27 cellular contexts compared by ENCODE assay signal in the genomic region with DNA sequence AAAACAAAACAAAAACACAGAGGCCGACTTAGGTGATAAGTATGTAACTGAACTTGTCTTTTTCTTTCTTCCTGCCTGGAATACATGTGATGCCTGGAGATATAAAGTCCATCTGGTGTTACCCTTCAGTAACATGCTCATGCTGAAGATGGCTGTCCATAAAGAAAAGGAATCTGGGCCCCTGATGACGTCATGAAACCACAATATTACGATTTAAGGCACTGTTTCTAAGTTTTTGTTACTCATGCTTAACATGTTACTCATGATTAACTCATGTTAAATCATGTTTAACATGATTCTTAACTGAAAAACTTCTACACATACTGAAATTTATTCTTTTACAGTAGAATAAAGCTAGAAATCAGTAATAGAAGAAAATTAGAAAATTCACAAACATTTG. TPM values are rescaled to one million over a fixed set of nuclear protein-coding genes. Genes with fewer than 3 reads are reported as not detected.
DNase-seq lines count a peak whose midpoint lies in the region; ATAC-seq, FAIRE-seq and TF ChIP-seq lines count a peak whose summit lies in the region.
"Had no signal": no experiment of that assay in that cellular context is flagged by ENCODE, and none has a peak within 500 bp of the region (broad histone marks: within the 10 kb centered on the region; RNA-seq: fewer than 3 reads in every experiment).

No MANE protein-coding gene starts in this region.

- H3K4me3 ChIP-seq in mammary epithelial cell (replicated peaks in 1 of 3; ENCODE audit: insufficient read depth in 1 of 3, low read depth in 2 of 3, low read length in 3 of 3) (no peak overlapping the region), fibroblast of the aortic adventitia (ENCODE audit: low read depth, low read length) (no peak overlapping the region)
- H3K4me3 ChIP-seq: A549; ascending aorta; BLaER1 treated with 17β-estradiol and CSF1 and Interleukin-3, amounts not matched to agents 10 nM and 100 nM; gastrocnemius medialis; left lung; spleen had no signal

- DNase-seq in mammary epithelial cell (peak; percentile 56), MCF 10A (ENCODE audit: unreplicated experiment) (no peak), RWPE1 (ENCODE audit: low spot score) (peak; percentile 8), fibroblast of the aortic adventitia (ENCODE audit: low read depth) (peak; percentile 8), urothelium cell line (ENCODE audit: low spot score) (peak; percentile 4), NCI-H345 (lab: John Stamatoyannopoulos, UW) (no peak)
- DNase-seq: activated CD4-positive, alpha-beta memory T cell treated with anti-CD3 and anti-CD28 coated beads for 36 hours; activated naive CD4-positive, alpha-beta T cell treated with Interleukin-2 at 50 U/mL for 16 hours; activated T-cell treated with anti-CD3 and anti-CD28 coated beads for 4 hours; gastrocnemius medialis; GF-D8; H9; KG1; left lung; NCI-H1105; NCI-H2081 treated with DMSO at 0.1 percent for 48 hours; NCI-H510A; SHP77 treated with DMSO at 0.1 percent for 48 hours; spleen had no signal

- no peak overlapping the region for H3K9ac ChIP-seq in mammary epithelial cell (ENCODE audit: insufficient read depth, low read length)
- H3K9ac ChIP-seq: BLaER1 treated with 17β-estradiol and CSF1 and Interleukin-3, amounts not matched to agents 10 nM and 100 nM had no signal

- FAIRE-seq in urothelium cell line (lab: Jason Lieb, UNC) = no peak
- FAIRE-seq: A549, colon, D721Med had no signal

- TF ChIP-seq CTCF in mammary epithelial cell (conservative IDR thresholded peaks at IDR 0.05 in 1 of 2, IDR thresholded peaks at IDR 0.05 in 1 of 2; ENCODE audit: extremely low read depth in 1 of 2, insufficient read depth in 1 of 2, low read depth in 1 of 2, low read length in 2 of 2) (no peak), MCF 10A (IDR thresholded peaks at IDR 0.05; ENCODE audit: unreplicated experiment) (no peak), RWPE1 (conservative IDR thresholded peaks at IDR 0.05; ENCODE audit: low read depth) (no peak), fibroblast of the aortic adventitia (IDR thresholded peaks at IDR 0.05; ENCODE audit: insufficient read depth, low read length) (no peak)

- CTCF ChIA-PET in mammary epithelial cell (lab: Charles Lee; ENCODE audit: low non-redundant PET) = no interaction called here
- CTCF ChIA-PET in MCF 10A (lab: Yijun Ruan, JAX) = interaction anchor here (0.7 kb wide), 1 partner anchor 193 kb away, joined by 3 read pairs; no protein-coding TSS in a partner anchor
- CTCF ChIA-PET in RWPE1 (lab: Yijun Ruan, JAX) = interaction anchor here (0.7 kb wide), 1 partner anchor 270 kb away, joined by 3 read pairs; no protein-coding TSS in a partner anchor

- peaks cover 22% of the 10 kb centered on the region for H3K9me3 Mint-ChIP-seq in MCF 10A (ENCODE audit: unreplicated experiment)

- no peaks in the 10 kb centered on the region for H3K9me3 ChIP-seq in mammary epithelial cell (replicated peaks; ENCODE audit: insufficient read depth, low read length)

- H3K27me3 ChIP-seq in mammary epithelial cell (ENCODE audit: insufficient read depth, low read length) = no peaks in the 10 kb centered on the region
- H3K27me3 ChIP-seq: ascending aorta; BLaER1 treated with 17β-estradiol and CSF1 and Interleukin-3, amounts not matched to agents 10 nM and 100 nM; gastrocnemius medialis; left lung; spleen had no signal

- no peak overlapping the region for H2AFZ ChIP-seq in mammary epithelial cell (ENCODE audit: low read depth, low read length)

- BruUV-seq in mammary epithelial cell (replicated peaks; lab: Mats Ljungman, UMichigan) (no TSS peak), MCF 10A (replicated peaks; lab: Mats Ljungman, UMichigan) (no TSS peak)

- intact Hi-C loops in mammary epithelial cell (cut with micrococcal nuclease) = no loop called here
- intact Hi-C loops in MCF 10A (cut with micrococcal nuclease) = no loop called here

- H3K4me1 ChIP-seq in mammary epithelial cell (ENCODE audit: insufficient read depth, low read length) = no peaks in the 10 kb centered on the region
- H3K4me1 ChIP-seq: A549; ascending aorta; BLaER1 treated with 17β-estradiol and CSF1 and Interleukin-3, amounts not matched to agents 10 nM and 100 nM; gastrocnemius medialis; left lung; spleen had no signal

- H3K27ac ChIP-seq in mammary epithelial cell (ENCODE audit: insufficient read depth, low read depth, low read length) (no peak overlapping the region), RWPE1 (no peak overlapping the region)
- H3K27ac ChIP-seq: A549; ascending aorta; BLaER1 treated with 17β-estradiol and CSF1 and Interleukin-3, amounts not matched to agents 10 nM and 100 nM; gastrocnemius medialis; left lung; spleen had no signal

- 43% methylated on average over 3 of the region's 3 CpGs for WGBS in mammary epithelial cell (ENCODE audit: low coverage, missing lambda C conversion rate)

- H3K4me2 ChIP-seq in mammary epithelial cell (ENCODE audit: insufficient read depth, low read depth, low read length) = no peak overlapping the region
- H3K4me2 ChIP-seq: A549; BLaER1 treated with 17β-estradiol and CSF1 and Interleukin-3, amounts not matched to agents 10 nM and 100 nM had no signal

- H3K27me3 Mint-ChIP-seq in MCF 10A (ENCODE audit: insufficient read depth, unreplicated experiment) = no peaks in the 10 kb centered on the region

- no peak overlapping the region for H3K4me3 Mint-ChIP-seq in MCF 10A (ENCODE audit: unreplicated experiment)
- H3K4me3 Mint-ChIP-seq: activated CD4-positive, alpha-beta memory T cell treated with anti-CD3 and anti-CD28 coated beads for 36 hours; H9; T-helper 1 cell treated with Interleukin-12 subunit alpha and Interleukin-12 subunit beta and Interleukin-4 antibody, amounts not matched to agents 30 μg/mL and 1 μg/mL, for 36 hours had no signal

- in situ Hi-C loops in mammary epithelial cell (cut with MboI; ENCODE audit: low sequenced_read_pairs in 2 of 2) = no loop called here

- H3K36me3 Mint-ChIP-seq in MCF 10A (ENCODE audit: insufficient read depth, unreplicated experiment) = no peaks in the 10 kb centered on the region

- H3K36me3 ChIP-seq in mammary epithelial cell (ENCODE audit: insufficient read depth, low read length) = no peaks in the 10 kb centered on the region
- H3K36me3 ChIP-seq: ascending aorta; BLaER1 treated with 17β-estradiol and CSF1 and Interleukin-3, amounts not matched to agents 10 nM and 100 nM; gastrocnemius medialis; left lung; spleen had no signal

- no peak overlapping the region for H3K27ac Mint-ChIP-seq in MCF 10A (ENCODE audit: low read depth, unreplicated experiment)
- H3K27ac Mint-ChIP-seq: activated CD4-positive, alpha-beta memory T cell treated with anti-CD3 and anti-CD28 coated beads for 36 hours; H9; T-helper 1 cell treated with Interleukin-12 subunit alpha and Interleukin-12 subunit beta and Interleukin-4 antibody, amounts not matched to agents 30 μg/mL and 1 μg/mL, for 36 hours had no signal

- ATAC-seq in GM18867 (IDR thresholded peaks at IDR 0.05; ENCODE audit: unreplicated experiment) (no peak), HG02852 (IDR thresholded peaks at IDR 0.05; ENCODE audit: unreplicated experiment) (no peak)
- ATAC-seq: A549, gastrocnemius medialis, left lung had no signal

- H3K4me1 Mint-ChIP-seq in MCF 10A (ENCODE audit: insufficient read depth, unreplicated experiment) = no peaks in the 10 kb centered on the region
- H3K4me1 Mint-ChIP-seq: H9 had no signal

- no peaks in the 10 kb centered on the region for H4K20me1 ChIP-seq in mammary epithelial cell (ENCODE audit: insufficient read depth, low read length)
- H4K20me1 ChIP-seq: BLaER1 treated with 17β-estradiol and CSF1 and Interleukin-3, amounts not matched to agents 10 nM and 100 nM had no signal

- dilution Hi-C loops in mammary epithelial cell (cut with HindIII; ENCODE audit: low sequenced_read_pairs) = no loop called here

- no peaks in the 10 kb centered on the region for H3K79me2 ChIP-seq in mammary epithelial cell (ENCODE audit: insufficient read depth, low read length)

- POLR2A ChIA-PET in MCF 10A (lab: Yijun Ruan, JAX) (no interaction called here), RWPE1 (lab: Yijun Ruan, JAX; ENCODE audit: low non-redundant PET) (no interaction called here)

RNA-seq across cellular contexts. Expression of a gene that starts 49.0 kb away (rescaled TPM):
- total RNA-seq in mammary epithelial cell = 10 to 100 TPM; 12.8 to 19.2 TPM
- 5.1 TPM for polyA plus RNA-seq in mammary epithelial cell
- polyA minus RNA-seq in mammary epithelial cell = 10.0 TPM
- total RNA-seq in MCF 10A (2022) = 22.9 and 29.8 TPM in 2 replicates
- total RNA-seq in fibroblast of the aortic adventitia (ENCODE audit: low replicate concordance) = 47.6 and 57.6 TPM in 2 replicates

RNA-seq across cellular contexts. Expression of a gene that starts 49.3 kb away (rescaled TPM):
- total RNA-seq in mammary epithelial cell = 10 to 100 TPM; 18.9 to 28.7 TPM
- polyA plus RNA-seq in mammary epithelial cell = 8.6 TPM
- 15.9 TPM for polyA minus RNA-seq in mammary epithelial cell
- total RNA-seq in MCF 10A (2022) = 11.5 and 19.9 TPM in 2 replicates
- total RNA-seq in fibroblast of the aortic adventitia (ENCODE audit: low replicate concordance) = 22.7 and 74.7 TPM in 2 replicates

Comparison
In these comparisons a context has a peak if more than half of its experiments do, and no peak if none do; other contexts are left out.
1. DNase-seq: peak in mammary epithelial cell (single experiment), RWPE1 (single experiment), fibroblast of the aortic adventitia (single experiment) and urothelium cell line (single experiment); none in MCF 10A (single experiment) and NCI-H345 (single experiment).